2 cellular contexts compared by ENCODE assay signal in genomic region chr9:127177221-127177620, GRCh38.
TF ChIP-seq lines count a peak whose summit lies in the region.

No MANE protein-coding gene starts in this region.

TF ChIP-seq in WTC11, 78 proteins besides CTCF, POLR2A, EP300 and RAD21 (continued from another document):
- TF ChIP-seq PREB (CRISPR knock-in tag; IDR thresholded peaks at IDR 0.05; ENCODE audit: borderline replicate concordance): no peak

TF ChIP-seq in SK-N-SH, 30 proteins besides CTCF, POLR2A, EP300 and RAD21 (continued from another document):
- TF ChIP-seq USF2 (IDR thresholded peaks at IDR 0.05; ENCODE audit: borderline replicate concordance, low read depth, low read length): no peak
TF ChIP-seq in SK-N-SH: peak in this region for 0.
